Comparison of ENCODE assay signal across 8 cellular contexts in the genomic region with DNA sequence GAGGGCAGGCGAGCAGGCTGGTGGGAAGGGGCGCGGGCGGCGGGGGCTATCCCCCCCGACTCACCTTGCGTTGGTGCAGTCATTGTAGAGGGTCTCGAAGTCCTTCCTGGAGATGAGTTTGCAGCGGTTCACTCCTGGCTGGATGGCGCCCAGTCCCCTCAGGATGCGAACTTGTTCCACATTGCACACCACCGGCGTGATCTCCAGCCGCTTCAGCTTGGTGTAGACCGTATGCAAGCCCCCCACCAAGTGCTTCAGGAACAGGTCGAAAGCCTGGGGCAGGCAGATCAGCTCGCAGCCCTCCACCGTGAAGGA. TPM values are rescaled to one million over a fixed set of nuclear protein-coding genes. Genes with fewer than 3 reads are reported as not detected.
DNase-seq lines count a peak whose midpoint lies in the region; ATAC-seq and TF ChIP-seq lines count a peak whose summit lies in the region.
"Had no signal": no experiment of that assay in that cellular context is flagged by ENCODE, and none has a peak within 500 bp of the region (broad histone marks: within the 10 kb centered on the region; RNA-seq: fewer than 3 reads in every experiment).

No MANE protein-coding gene starts in this region.

- no peak for TF ChIP-seq EP300 in esophagus muscularis mucosa (IDR thresholded peaks at IDR 0.05)

- peak overlapping the region in 3 of 4 donors; percentile 47 to 67 (median 63) for H3K27ac ChIP-seq in esophagus muscularis mucosa (replicated peaks in 1 of 4)
- H3K27ac ChIP-seq in neural progenitor cell, result no peak overlapping the region

- TF ChIP-seq CTCF in esophagus muscularis mucosa (IDR thresholded peaks at IDR 0.05) (no peak), neural progenitor cell (IDR thresholded peaks at IDR 0.05) (no peak)

- intact Hi-C loops in esophagus muscularis mucosa (cut with DNase I), result no loop called here

- no peaks in the 10 kb centered on the region for H3K36me3 Mint-ChIP-seq in neural progenitor cell

- peak overlapping the region; percentile 99 for H3K4me3 Mint-ChIP-seq in neural progenitor cell

- H3F3A ChIP-seq in neural progenitor cell (ENCODE audit: low read depth), result peaks cover 32% of the 10 kb centered on the region

- H3K4me2 ChIP-seq in neural progenitor cell, result peak overlapping the region; percentile 85

- H4K20me1 ChIP-seq in neural progenitor cell (ENCODE audit: low read depth), result peaks cover 31% of the 10 kb centered on the region

- H3K79me2 ChIP-seq in neural progenitor cell (ENCODE audit: low read depth), result peaks cover 71% of the 10 kb centered on the region

- H3K4me1 Mint-ChIP-seq in neural progenitor cell, result peaks cover 43% of the 10 kb centered on the region

- H3K27ac Mint-ChIP-seq in neural progenitor cell, result peak overlapping the region; percentile 42

- H3K4me1 ChIP-seq in NT2/D1 (ENCODE audit: insufficient read depth, insufficient read length), result no peaks in the 10 kb centered on the region
- peaks cover 3 to 38% (median 31%) of the 10 kb centered on the region in 4 donors for H3K4me1 ChIP-seq in esophagus muscularis mucosa
- peaks cover 51% of the 10 kb centered on the region for H3K4me1 ChIP-seq in neural progenitor cell

- peak overlapping the region; percentile 42 for H3K4me3 ChIP-seq in NT2/D1 (ENCODE audit: insufficient read length, low read depth)
- H3K4me3 ChIP-seq in esophagus muscularis mucosa, result peak overlapping the region; percentile 52 to 65 (median 58)
- H3K4me3 ChIP-seq in neural progenitor cell, result peak overlapping the region; percentile 96

- ATAC-seq in GM19372 (IDR thresholded peaks at IDR 0.05; ENCODE audit: low read depth, unreplicated experiment), result peak; percentile 9
- no peak for ATAC-seq in GM21825 (IDR thresholded peaks at IDR 0.05; ENCODE audit: unreplicated experiment)

- TF ChIP-seq POLR2A in esophagus muscularis mucosa (IDR thresholded peaks at IDR 0.05; ENCODE audit: low read depth), result no peak

- WGBS in esophagus muscularis mucosa, result no CpG with 5 or more reads among the region's 18 CpGs

- H3K36me3 ChIP-seq in NT2/D1 (ENCODE audit: insufficient read depth, insufficient read length, low read length) (no peaks in the 10 kb centered on the region), esophagus muscularis mucosa (no peaks in the 10 kb centered on the region), neural progenitor cell (no peaks in the 10 kb centered on the region)

- peak overlapping the region; percentile 53 for H2AFZ ChIP-seq in neural progenitor cell (replicated peaks)

- peaks cover 6% of the 10 kb centered on the region for H3K27me3 Mint-ChIP-seq in neural progenitor cell (ENCODE audit: insufficient read depth, low read depth)

- DNase-seq in NT2/D1 (ENCODE audit: low read depth, low spot score), result no peak
- no peak for DNase-seq in esophagus muscularis mucosa (ENCODE audit: extremely low spot score)
- peak; percentile 35 for DNase-seq in neural progenitor cell (ENCODE audit: low spot score)
- no peak for DNase-seq in HK-2 (ENCODE audit: unreplicated experiment)
- DNase-seq in NCI-H128 (lab: John Stamatoyannopoulos, UW; ENCODE audit: unreplicated experiment), result no peak

- peaks cover 2% of the 10 kb centered on the region for H3K9me3 Mint-ChIP-seq in neural progenitor cell

- no peak overlapping the region for H3K9ac ChIP-seq in NT2/D1 (ENCODE audit: insufficient read length, low read depth)
- peak overlapping the region; percentile 62 for H3K9ac ChIP-seq in neural progenitor cell

- H3K27me3 ChIP-seq in NT2/D1 (ENCODE audit: insufficient read depth, insufficient read length) (peaks cover 40% of the 10 kb centered on the region), esophagus muscularis mucosa (peaks cover 0 to 53% (median 13%) of the 10 kb centered on the region in 4 donors), neural progenitor cell (peaks cover 41% of the 10 kb centered on the region)

- H3K9me3 ChIP-seq in NT2/D1 (ENCODE audit: insufficient read depth, low read length) (no peaks in the 10 kb centered on the region), esophagus muscularis mucosa (no peaks in the 10 kb centered on the region), neural progenitor cell (ENCODE audit: low read depth) (no peaks in the 10 kb centered on the region)

RNA-seq across cellular contexts. Expression of a gene that starts 1.2 kb away (rescaled TPM):
- total RNA-seq in esophagus muscularis mucosa, result 1 to 10 TPM; 1.2 to 2.0 (median 1.5) TPM
- total RNA-seq in neural progenitor cell (ENCODE audit: low replicate concordance), result 18.6 and 27.6 TPM in 2 replicates
- total RNA-seq: RPMI7951 had no signal

Comparison
In these comparisons a context has a peak if more than half of its experiments do, and no peak if none do; other contexts are left out.
1. H3K4me3 ChIP-seq: peak in every context shown above with its lines; median percentile 96 in neural progenitor cell; 58 in esophagus muscularis mucosa; 42 in NT2/D1.